Comparison of ENCODE assay signal across 8 cellular contexts in genomic region chr12:108722992-108723766, GRCh38. TPM values are rescaled to one million over a fixed set of nuclear protein-coding genes. Genes with fewer than 3 reads are reported as not detected.
DNase-seq lines count a peak whose midpoint lies in the region; ATAC-seq and TF ChIP-seq lines count a peak whose summit lies in the region.

No MANE protein-coding gene starts in this region.

- ATAC-seq in naive thymus-derived CD4-positive, alpha-beta T cell, result peak; percentile 54
- ATAC-seq in T-cell (replicated peaks in 1 of 4), result no peak

- peaks cover 9 to 35% (median 13%) of the 10 kb centered on the region in 7 donors for H3K4me1 Mint-ChIP-seq in naive thymus-derived CD4-positive, alpha-beta T cell
- H3K4me1 Mint-ChIP-seq in T-cell, result peaks cover 7 to 19% (median 15%) of the 10 kb centered on the region in 3 donors

- H3K4me3 ChIP-seq in BJ (ENCODE audit: low read depth, low read length), result no peak overlapping the region
- H3K4me3 ChIP-seq in MG63, result no peak overlapping the region
- H3K4me3 ChIP-seq in naive thymus-derived CD4-positive, alpha-beta T cell (ENCODE audit: low read length), result no peak overlapping the region

- POLR2A ChIA-PET in BJ (lab: Charles Lee), result interaction anchor here (1.0 kb wide), 1 partner anchor 32 kb away, joined by 3 read pairs; no protein-coding TSS in a partner anchor
- POLR2A ChIA-PET in naive thymus-derived CD4-positive, alpha-beta T cell (lab: Charles Lee), result no interaction called here
- POLR2A ChIA-PET in T-cell (lab: Charles Lee), result interaction anchor here in 1 of 2 donors (0.6 kb wide), 1 partner anchor 32 kb away, joined by 13 read pairs; no protein-coding TSS in a partner anchor

- no peaks in the 10 kb centered on the region for H3K9me3 Mint-ChIP-seq in naive thymus-derived CD4-positive, alpha-beta T cell
- H3K9me3 Mint-ChIP-seq in T-cell, result no peaks in the 10 kb centered on the region

- no peaks in the 10 kb centered on the region for H3K4me1 ChIP-seq in naive thymus-derived CD4-positive, alpha-beta T cell (ENCODE audit: control insufficient read depth in 2 of 2, insufficient read depth in 2 of 2, low read length in 2 of 2)

- no peak for TF ChIP-seq CTCF in BJ (IDR thresholded peaks at IDR 0.05; ENCODE audit: insufficient read depth, low read depth, low read length)

- H3K27ac Mint-ChIP-seq in naive thymus-derived CD4-positive, alpha-beta T cell, result no peak overlapping the region
- H3K27ac Mint-ChIP-seq in T-cell, result no peak overlapping the region

- no peak overlapping the region for H3K27ac ChIP-seq in naive thymus-derived CD4-positive, alpha-beta T cell (ENCODE audit: low read depth, low read length)

- intact Hi-C loops in naive thymus-derived CD4-positive, alpha-beta T cell (cut with micrococcal nuclease), result no loop called here

- DNase-seq in BJ (ENCODE audit: low read depth), result peak; percentile 99
- peak; percentile 63 for DNase-seq in MG63
- DNase-seq in dedifferentiated amniotic fluid mesenchymal stem cell (ENCODE audit: extremely low spot score), result peak; percentile 81
- DNase-seq in naive thymus-derived CD4-positive, alpha-beta T cell, result no peak
- no peak for DNase-seq in stimulated activated CD4-positive, alpha-beta T cell treated with anti-CD3 and anti-CD28 coated beads, Interleukin-4, amount 100 ng/mL, for 1 hour
- DNase-seq in NCI-H69 (lab: John Stamatoyannopoulos, UW), result no peak
- DNase-seq in LoVo (ENCODE audit: low spot score), result no peak
- DNase-seq in T-cell, result no peak

- no peak overlapping the region for H3K4me3 Mint-ChIP-seq in naive thymus-derived CD4-positive, alpha-beta T cell
- H3K4me3 Mint-ChIP-seq in T-cell, result no peak overlapping the region

- no peaks in the 10 kb centered on the region for H3K9me3 ChIP-seq in MG63
- no peaks in the 10 kb centered on the region for H3K9me3 ChIP-seq in naive thymus-derived CD4-positive, alpha-beta T cell (ENCODE audit: control insufficient read depth in 2 of 3, low read length in 3 of 3)

- H3K27me3 ChIP-seq in BJ (ENCODE audit: control insufficient read depth, insufficient read depth, low read length), result no peaks in the 10 kb centered on the region
- no peaks in the 10 kb centered on the region for H3K27me3 ChIP-seq in MG63
- no peaks in the 10 kb centered on the region for H3K27me3 ChIP-seq in naive thymus-derived CD4-positive, alpha-beta T cell (ENCODE audit: control insufficient read depth in 2 of 2, insufficient read depth in 2 of 2, low read length in 2 of 2)

- H3K36me3 ChIP-seq in BJ (ENCODE audit: control insufficient read depth, insufficient read depth, low read length) (no peaks in the 10 kb centered on the region), MG63 (peaks cover 47% of the 10 kb centered on the region)
- H3K36me3 ChIP-seq in naive thymus-derived CD4-positive, alpha-beta T cell (ENCODE audit: control insufficient read depth in 2 of 3, insufficient read depth in 3 of 3, low read length in 3 of 3), result no peaks in the 10 kb centered on the region

- peaks cover 0 to 2% (median 0%) of the 10 kb centered on the region in 5 donors for H3K27me3 Mint-ChIP-seq in naive thymus-derived CD4-positive, alpha-beta T cell
- H3K27me3 Mint-ChIP-seq in T-cell, result no peaks in the 10 kb centered on the region

- H3K36me3 Mint-ChIP-seq in naive thymus-derived CD4-positive, alpha-beta T cell, result peaks cover 0 to 3% (median 0%) of the 10 kb centered on the region in 5 donors
- no peaks in the 10 kb centered on the region for H3K36me3 Mint-ChIP-seq in T-cell

- CTCF ChIA-PET in BJ (lab: Yijun Ruan, JAX), result interaction anchor here (1.2 kb wide), 1 partner anchor 9 kb away, joined by 3 read pairs; no protein-coding TSS in a partner anchor
- CTCF ChIA-PET in naive thymus-derived CD4-positive, alpha-beta T cell (lab: Charles Lee), result no interaction called here
- CTCF ChIA-PET in T-cell (lab: Charles Lee), result no interaction called here

RNA-seq across cellular contexts. Expression of gene CORO1C, which starts 8.1 kb away (rescaled TPM):
- polyA plus RNA-seq in BJ (2011; rRNA removed), result 416 and 532 TPM in 2 replicates
- 691 and 787 TPM in 2 replicates for polyA minus RNA-seq in BJ (2011; rRNA and poly(A)+ RNA removed)
- total RNA-seq in MG63 (2014; rRNA removed; shearing (Covaris generic); ENCODE audit: low replicate concordance), result 228 and 229 TPM in 2 replicates
- total RNA-seq in naive thymus-derived CD4-positive, alpha-beta T cell, result 10 to 100 TPM in 3 of 5 experiments, 1 to 10 TPM in 2; 7.6 to 71.8 (median 15.7) TPM
- 1 to 10 TPM; 2.5 to 4.0 TPM for polyA plus RNA-seq in naive thymus-derived CD4-positive, alpha-beta T cell
- total RNA-seq in T-cell, result 10 to 100 TPM in 1 of 5 donors, 1 to 10 TPM in 4; 7.4 to 11.4 (median 8.7) TPM

Comparison
In these comparisons a context has a peak if more than half of its experiments do, and no peak if none do; other contexts are left out.
1. DNase-seq: peak in BJ (single experiment), MG63 (single experiment) and dedifferentiated amniotic fluid mesenchymal stem cell (single experiment); none in naive thymus-derived CD4-positive, alpha-beta T cell (0 of 9), stimulated activated CD4-positive, alpha-beta T cell treated with anti-CD3 and anti-CD28 coated beads, Interleukin-4, amount 100 ng/mL, for 1 hour (single experiment), NCI-H69 (single experiment), LoVo (single experiment) and T-cell (0 of 34).